ENCODE assay signal across 18 cellular contexts in genomic region chr2:217795706-217796465, GRCh38.
DNase-seq lines count a peak whose midpoint lies in the region; ATAC-seq and TF ChIP-seq lines count a peak whose summit lies in the region.
"Had no signal": no experiment of that assay in that cellular context is flagged by ENCODE, and none has a peak within 500 bp of the region (broad histone marks: within the 10 kb centered on the region; RNA-seq: fewer than 3 reads in every experiment).

No MANE protein-coding gene starts in this region.

- peak overlapping the region; percentile 22 for H2AK5ac ChIP-seq in neuronal stem cell (ENCODE audit: low read depth, low read length)

- H3K18ac ChIP-seq in neuronal stem cell (ENCODE audit: low read length): peak overlapping the region; percentile 51

- H3K4me3 ChIP-seq in gastroesophageal sphincter (no peak overlapping the region), neuronal stem cell (ENCODE audit: low read length in 2 of 2) (no peak overlapping the region), tibial nerve (no peak overlapping the region), GM23248 (no peak overlapping the region)
- H3K4me3 ChIP-seq: A549 had no signal

- peak overlapping the region; percentile 21 for H3K14ac ChIP-seq in neuronal stem cell (ENCODE audit: low read length)

- no peak overlapping the region for H3K4ac ChIP-seq in neuronal stem cell (ENCODE audit: low read length)

- H4K91ac ChIP-seq in neuronal stem cell (ENCODE audit: low read depth, low read length, poor library complexity): no peak overlapping the region

- TF ChIP-seq CTCF in gastroesophageal sphincter (IDR thresholded peaks at IDR 0.05): no peak
- TF ChIP-seq CTCF in tibial nerve (IDR thresholded peaks at IDR 0.05): no peak

- DNase-seq in activated CD8-positive, alpha-beta memory T cell treated with anti-CD3 and anti-CD28 coated beads for 24 hours: peak; percentile 17
- no peak for DNase-seq in activated CD8-positive, alpha-beta memory T cell treated with anti-CD3 and anti-CD28 coated beads, Interleukin-2, amount 50 U/mL, for 4 hours
- DNase-seq in neuronal stem cell (ENCODE audit: low spot score) (no peak), tibial nerve (ENCODE audit: low spot score in 2 of 2) (no peak), GM23248 (no peak)
- DNase-seq: activated CD4-positive, CD25-positive, alpha-beta regulatory T cell treated with anti-CD3 and anti-CD28 coated beads, Interleukin-2, amount 50 U/mL, for 72 hours; anterior cingulate cortex; left cardiac atrium; NCI-H1417; NCI-H2171 treated with DMSO at 0.1 percent for 48 hours; NCI-H82; T1000 had no signal

- H3K36me3 ChIP-seq in gastroesophageal sphincter (peaks cover 0 to 14% of the 10 kb centered on the region in 2 donors), neuronal stem cell (replicated peaks in 1 of 2; ENCODE audit: control insufficient read depth in 2 of 2, insufficient read depth in 2 of 2, low read length in 2 of 2) (no peaks in the 10 kb centered on the region), tibial nerve (peaks cover 0 to 20% (median 0%) of the 10 kb centered on the region in 3 donors), GM23248 (ENCODE audit: low read depth) (no peaks in the 10 kb centered on the region; the same call in 1 of the 2 replicates)

- 71 to 80% methylated on average over 3 of the region's 11 CpGs for WGBS in gastroesophageal sphincter (ENCODE audit: low coverage in 1 of 2), 2 donors
- no CpG with 5 or more reads among the region's 11 CpGs for WGBS in neuronal stem cell (ENCODE audit: extremely low coverage in 2 of 2, insufficient read length in 2 of 2, insufficient replicate concordance in 1 of 2), 2 donors
- 63 to 71% methylated on average over 9 to 11 of the region's 11 CpGs for WGBS in tibial nerve, 2 donors
- 67 to 71% methylated on average over 11 of the region's 11 CpGs for WGBS in GM23248 (ENCODE audit: low coverage in 1 of 2, low lambda C conversion rate in 2 of 2, missing lambda C conversion rate in 2 of 2), 2 experiments

- H2BK12ac ChIP-seq in neuronal stem cell (ENCODE audit: low read length): no peak overlapping the region

- H4K20me1 ChIP-seq in GM23248 (ENCODE audit: insufficient read depth): no peaks in the 10 kb centered on the region

- no peaks in the 10 kb centered on the region for H3K9me2 ChIP-seq in GM23248 (ENCODE audit: insufficient read depth)

- H3F3A ChIP-seq in GM23248 (ENCODE audit: insufficient read depth): peaks cover 80% of the 10 kb centered on the region

- no peaks in the 10 kb centered on the region for H3K79me1 ChIP-seq in neuronal stem cell (ENCODE audit: low read depth, low read length)

- H2AFZ ChIP-seq in neuronal stem cell (ENCODE audit: low read length) (no peak overlapping the region), GM23248 (no peak overlapping the region)
- H2AFZ ChIP-seq: parathyroid adenoma had no signal

- no peaks in the 10 kb centered on the region for H3K27me3 ChIP-seq in gastroesophageal sphincter
- no peaks in the 10 kb centered on the region for H3K27me3 ChIP-seq in neuronal stem cell (ENCODE audit: control insufficient read depth in 3 of 3, insufficient read depth in 3 of 3, low read depth in 1 of 3, low read length in 3 of 3)
- no peaks in the 10 kb centered on the region for H3K27me3 ChIP-seq in tibial nerve
- no peaks in the 10 kb centered on the region for H3K27me3 ChIP-seq in GM23248 (replicated peaks; ENCODE audit: insufficient read depth)

- peak overlapping the region in 3 of 4 donors; percentile 65 to 81 (median 79) for H3K27ac ChIP-seq in gastroesophageal sphincter
- H3K27ac ChIP-seq in neuronal stem cell (replicated peaks; ENCODE audit: low read length): no peak overlapping the region
- peak overlapping the region in 3 of 4 donors; percentile 3 to 52 (median 33) for H3K27ac ChIP-seq in tibial nerve
- no peak overlapping the region for H3K27ac ChIP-seq in GM23248
- H3K27ac ChIP-seq: A549, parathyroid adenoma had no signal

- no peak for ATAC-seq in gastroesophageal sphincter
- ATAC-seq in GM21717 (IDR thresholded peaks at IDR 0.05; ENCODE audit: unreplicated experiment): no peak
- ATAC-seq in HG02610 (IDR thresholded peaks at IDR 0.05; ENCODE audit: unreplicated experiment): no peak
- ATAC-seq: A549, left cardiac atrium, Panc1 had no signal

- H3K9ac ChIP-seq in neuronal stem cell (ENCODE audit: low read depth, low read length, poor library complexity): no peak overlapping the region
- H3K9ac ChIP-seq in GM23248: no peak overlapping the region
- H3K9ac ChIP-seq: parathyroid adenoma had no signal

- H3K79me2 ChIP-seq in GM23248 (ENCODE audit: insufficient read depth): no peaks in the 10 kb centered on the region
- H3K79me2 ChIP-seq: parathyroid adenoma had no signal

- no peak overlapping the region for H4K8ac ChIP-seq in neuronal stem cell (ENCODE audit: low read depth, low read length)

- TF ChIP-seq EP300 in gastroesophageal sphincter (IDR thresholded peaks at IDR 0.05) (no peak), tibial nerve (IDR thresholded peaks at IDR 0.05) (no peak)

- TF ChIP-seq POLR2A in gastroesophageal sphincter (IDR thresholded peaks at IDR 0.05) (no peak), tibial nerve (IDR thresholded peaks at IDR 0.05) (no peak)

- H3K4me1 ChIP-seq in gastroesophageal sphincter: peaks cover 0 to 71% (median 7%) of the 10 kb centered on the region in 3 donors
- H3K4me1 ChIP-seq in neuronal stem cell (ENCODE audit: control insufficient read depth in 2 of 2, insufficient read depth in 1 of 2, low read depth in 1 of 2, low read length in 2 of 2): peaks cover 2 to 9% of the 10 kb centered on the region in 2 donors
- peaks cover 0 to 65% (median 4%) of the 10 kb centered on the region in 4 donors for H3K4me1 ChIP-seq in tibial nerve
- peaks cover 9% of the 10 kb centered on the region for H3K4me1 ChIP-seq in GM23248 (ENCODE audit: insufficient read depth)

- in situ Hi-C loops in GM23248 (cut with MboI): loop anchor here (10.0 kb wide), 1 partner anchor 89 kb away; no protein-coding TSS in a partner anchor

- H3K9me3 ChIP-seq in gastroesophageal sphincter (no peaks in the 10 kb centered on the region), neuronal stem cell (replicated peaks in 1 of 2; ENCODE audit: control insufficient read depth in 2 of 2, insufficient read depth in 1 of 2, low read depth in 1 of 2, low read length in 2 of 2) (peaks cover 0 to 5% of the 10 kb centered on the region in 2 donors), tibial nerve (no peaks in the 10 kb centered on the region), GM23248 (ENCODE audit: low read depth) (no peaks in the 10 kb centered on the region)
- H3K9me3 ChIP-seq: A549 had no signal

- H3K23ac ChIP-seq in neuronal stem cell (ENCODE audit: low read depth, low read length, poor library complexity): peak overlapping the region; percentile 48

- H2BK5ac ChIP-seq in neuronal stem cell (ENCODE audit: low read length): no peak overlapping the region

- H2BK15ac ChIP-seq in neuronal stem cell (ENCODE audit: low read length): no peak overlapping the region

- no peak overlapping the region for H2BK120ac ChIP-seq in neuronal stem cell (ENCODE audit: low read depth, low read length)

- H3K4me2 ChIP-seq in neuronal stem cell (ENCODE audit: insufficient read depth, low read length, poor library complexity, severe bottlenecking): no peak overlapping the region
- no peak overlapping the region for H3K4me2 ChIP-seq in GM23248 (ENCODE audit: unreplicated experiment)
- H3K4me2 ChIP-seq: A549 had no signal

Comparison
In these comparisons a context has a peak if more than half of its experiments do, and no peak if none do; other contexts are left out.
1. H3K27ac ChIP-seq: peak in gastroesophageal sphincter (3 of 4) and tibial nerve (3 of 4); none in neuronal stem cell (single experiment) and GM23248 (single experiment).